ENCODE assay signal across 13 cellular contexts in genomic region chr10:51092402-51092801, GRCh38. TPM values are rescaled to one million over a fixed set of nuclear protein-coding genes. Genes with fewer than 3 reads are reported as not detected.
DNase-seq lines count a peak whose midpoint lies in the region; ATAC-seq, FAIRE-seq and TF ChIP-seq lines count a peak whose summit lies in the region.
"Had no signal": no experiment of that assay in that cellular context is flagged by ENCODE, and none has a peak within 500 bp of the region (broad histone marks: within the 10 kb centered on the region; RNA-seq: fewer than 3 reads in every experiment).

No MANE protein-coding gene starts in this region.

- no peaks in the 10 kb centered on the region for H3K4me1 ChIP-seq in kidney (ENCODE audit: control insufficient read depth in 1 of 2, insufficient read depth in 1 of 2, low read depth in 1 of 2, low read length in 2 of 2)
- H3K4me1 ChIP-seq: Caco-2 had no signal

- DNase-seq in LNCaP clone FGC (ENCODE audit: low read depth) (peak; percentile 70), cardiac fibroblast (ENCODE audit: low read depth in 2 of 2) (peak; percentile 56 to 60), kidney (peak; percentile 75), substantia nigra (lab: John Stamatoyannopoulos, UW) (peak in 30 of 49 donors; percentile 1 to 69 (median 26)), NCI-H524 treated with DMSO at 0.1 percent for 48 hours (lab: John Stamatoyannopoulos, UW) (no peak), foreskin melanocyte (no peak)
- DNase-seq: activated effector memory CD4-positive, alpha-beta T cell treated with Interleukin-2 at 50 U/mL for 16 hours; Caco-2; NCI-H146; WERI-Rb-1 had no signal

- no peak for FAIRE-seq in kidney (lab: Jason Lieb, UNC)
- FAIRE-seq: keratinocyte had no signal

- TF ChIP-seq CTCF in LNCaP clone FGC (IDR thresholded peaks at IDR 0.05; ENCODE audit: control insufficient read depth, extremely low read depth, insufficient read depth) (no peak), cardiac fibroblast (IDR thresholded peaks at IDR 0.05; ENCODE audit: low read depth, low read length) (no peak), kidney (IDR thresholded peaks at IDR 0.05; ENCODE audit: borderline replicate concordance, extremely low read depth, insufficient read depth) (no peak)

- no peak for ATAC-seq in esophagus mucosa
- ATAC-seq in HG03039 (IDR thresholded peaks at IDR 0.05; ENCODE audit: unreplicated experiment): no peak

- intact Hi-C loops in kidney (cut with DNase I): no loop called here

- H3K4me3 ChIP-seq in LNCaP clone FGC (ENCODE audit: low read depth, low read length) (no peak overlapping the region), cardiac fibroblast (replicated peaks in 1 of 2; ENCODE audit: low read depth in 2 of 2, low read length in 2 of 2) (no peak overlapping the region), kidney (ENCODE audit: low read length in 2 of 2) (no peak overlapping the region)

- no peaks in the 10 kb centered on the region for H3K9me3 ChIP-seq in kidney (ENCODE audit: control insufficient read depth in 1 of 2, low read length in 2 of 2)
- H3K9me3 ChIP-seq: Caco-2 had no signal

- H3K27ac ChIP-seq in kidney (ENCODE audit: low read depth in 2 of 2, low read length in 2 of 2): no peak overlapping the region
- H3K27ac ChIP-seq in substantia nigra (ENCODE audit: low read depth, low read length, poor library complexity, severe bottlenecking): no peak overlapping the region
- H3K27ac ChIP-seq: WERI-Rb-1 had no signal

- H3K36me3 ChIP-seq in kidney (ENCODE audit: control insufficient read depth in 1 of 2, insufficient read depth in 2 of 2, low read length in 2 of 2): no peaks in the 10 kb centered on the region
- H3K36me3 ChIP-seq: WERI-Rb-1 had no signal

- H3K9ac ChIP-seq in kidney (ENCODE audit: low read length in 2 of 2): no peak overlapping the region

RNA-seq across cellular contexts. Expression of gene PRKG1, which starts 18.1 kb away (rescaled TPM):
- 14.8 TPM for total RNA-seq in kidney
- 3.6 TPM for polyA plus RNA-seq in kidney (ENCODE audit: insufficient read depth, low read depth, low replicate concordance)
- total RNA-seq in esophagus mucosa: 0.80 TPM

Comparison
In these comparisons a context has a peak if more than half of its experiments do, and no peak if none do; other contexts are left out.
1. DNase-seq: peak in LNCaP clone FGC (single experiment), cardiac fibroblast (2 of 2), kidney (single experiment) and substantia nigra (30 of 49); none in NCI-H524 treated with DMSO at 0.1 percent for 48 hours (single experiment) and foreskin melanocyte (single experiment).